ENCODE assay signal across 35 cellular contexts in genomic region chr2:241430178-241430577, GRCh38.
"Had no signal": no experiment of that assay in that cellular context is flagged by ENCODE, and none has a peak within 500 bp of the region (broad histone marks: within the 10 kb centered on the region; RNA-seq: fewer than 3 reads in every experiment).

No MANE protein-coding gene starts in this region.

- H3K27ac ChIP-seq: KMS-11 had no signal

- DNase-seq: Karpas-422, Kasumi-1, KG1, MG63, MM.1S, MV-4-11, NCI-H1048, NCI-H1092, NCI-H1092 treated with DMSO at 0.1 percent for 48 hours, NCI-H1105, NCI-H1105 treated with DMSO at 0.1 percent for 48 hours, NCI-H1417, NCI-H1417 treated with DMSO at 0.1 percent for 48 hours, NCI-H1436, NCI-H1436 treated with DMSO at 0.1 percent for 48 hours, NCI-H146, NCI-H1694, NCI-H1694 treated with DMSO at 0.1 percent for 48 hours, NCI-H187, NCI-H187 treated with DMSO at 0.1 percent for 48 hours, NCI-H1930, NCI-H2029, NCI-H2029 treated with DMSO at 0.1 percent for 48 hours, NCI-H2081, NCI-H2081 treated with DMSO at 0.1 percent for 48 hours, NCI-H2107, NCI-H2171, NCI-H2171 treated with DMSO at 0.1 percent for 48 hours, NCI-H2227 treated with DMSO at 0.1 percent for 48 hours, NCI-H226, NCI-H345, NCI-H446, NCI-H446 treated with DMSO at 0.1 percent for 48 hours, NCI-H510A had no signal

- H3K4me2 ChIP-seq: KMS-11 had no signal

- H3K9ac ChIP-seq: KMS-11 had no signal

- H3K27me3 ChIP-seq: MG63 had no signal

- H3K4me3 ChIP-seq: MG63 had no signal
